ENCODE assay signal across 5 cellular contexts in genomic region chr6:162900503-162900902, GRCh38.
"Had no signal": no experiment of that assay in that cellular context is flagged by ENCODE, and none has a peak within 500 bp of the region (broad histone marks: within the 10 kb centered on the region; RNA-seq: fewer than 3 reads in every experiment).

No MANE protein-coding gene starts in this region.

- H3K4me1 Mint-ChIP-seq: GM23338 had no signal

- H3K4me3 Mint-ChIP-seq: GM23338, H9 had no signal

- DNase-seq: H9, HCEC 1CT, IMR-90 had no signal

- H3K27ac Mint-ChIP-seq: GM23338, H9 had no signal

- H3K4me3 ChIP-seq: GM23338, K562 had no signal

- H3K9me3 Mint-ChIP-seq: GM23338, H9 had no signal
